8 cellular contexts compared by ENCODE assay signal in the genomic region with DNA sequence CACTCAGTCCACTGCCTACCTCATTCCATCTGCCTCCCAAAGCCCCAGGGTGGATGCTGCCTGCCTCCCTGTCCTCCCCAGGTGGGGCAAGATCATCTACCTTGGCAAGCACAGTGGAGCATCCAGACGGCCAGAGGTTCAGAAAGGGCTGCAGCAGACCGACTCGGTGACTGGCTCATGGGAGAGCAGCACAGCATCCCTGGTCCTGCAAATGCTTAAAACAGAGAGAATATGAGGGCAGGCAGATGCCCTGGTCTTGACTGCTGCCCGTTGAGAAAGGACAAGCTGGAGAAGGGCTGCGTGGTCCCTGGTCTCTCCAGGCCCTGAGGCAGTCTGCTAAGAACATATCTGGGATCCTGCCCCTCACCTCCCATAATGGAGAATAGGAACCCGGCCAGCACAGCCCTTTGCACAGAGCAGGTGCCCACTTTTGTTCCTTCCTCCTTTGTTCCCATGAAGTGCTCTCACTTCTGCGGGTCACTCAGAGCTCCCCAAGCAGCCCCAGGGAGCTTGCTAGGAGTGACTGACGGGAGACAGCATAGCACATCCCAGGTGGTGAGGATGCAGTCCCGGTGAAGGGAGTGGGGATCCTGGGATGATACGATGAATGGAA. TPM values are rescaled to one million over a fixed set of nuclear protein-coding genes. Genes with fewer than 3 reads are reported as not detected.
A peak's percentile ranks its signal among the peaks of the same experiment; 100 is the strongest.
DNase-seq lines count a peak whose midpoint lies in the region; ATAC-seq, FAIRE-seq and TF ChIP-seq lines count a peak whose summit lies in the region.

No MANE protein-coding gene starts in this region.

- H3K36me3 ChIP-seq in HepG2 (replicated peaks in 1 of 2; ENCODE audit: control insufficient read depth in 1 of 2, insufficient read depth in 2 of 2, low read length in 2 of 2): peaks cover 3 to 35% of the 10 kb centered on the region in 2 experiments
- H3K36me3 ChIP-seq in thoracic aorta: peaks cover 10% of the 10 kb centered on the region

- POLR2A ChIA-PET in HepG2 (lab: Yijun Ruan, JAX): no interaction called here

- CTCF ChIA-PET in activated naive CD4-positive, alpha-beta T cell treated with anti-CD3 and anti-CD28 coated beads for 36 hours (lab: Charles Lee): interaction anchor here (1.0 to 1.1 kb wide), 2 partner anchors 20 to 653 kb away, joined by 3 to 4 read pairs; no protein-coding TSS in a partner anchor
- CTCF ChIA-PET in HepG2 (lab: Yijun Ruan, JAX; ENCODE audit: low intra/inter-chr PET ratio, low total read pairs): no interaction called here

- H3K4me1 Mint-ChIP-seq in activated naive CD4-positive, alpha-beta T cell treated with anti-CD3 and anti-CD28 coated beads for 36 hours (ENCODE audit: low read depth): peaks cover 50% of the 10 kb centered on the region
- peaks cover 42% of the 10 kb centered on the region for H3K4me1 Mint-ChIP-seq in activated naive CD8-positive, alpha-beta T cell treated with anti-CD3 and anti-CD28 coated beads for 36 hours

- in situ Hi-C loops in HepG2 (cut with HindIII; ENCODE audit: extremely low pct_ligation_motif_present, low pct_unique_long_range_greater_than_20kb): no loop called here

- FAIRE-seq in HepG2 (lab: Jason Lieb, UNC): no peak

- TF ChIP-seq CTCF in HepG2 (CRISPR knock-in tag; IDR thresholded peaks at IDR 0.05) (no peak), thoracic aorta (IDR thresholded peaks at IDR 0.05) (no peak)

- H3K27me3 ChIP-seq in HepG2 (ENCODE audit: control insufficient read depth in 1 of 2, insufficient read depth in 2 of 2, low read length in 2 of 2) (no peaks in the 10 kb centered on the region), thoracic aorta (replicated peaks; ENCODE audit: insufficient read depth) (no peaks in the 10 kb centered on the region)

- TF ChIP-seq RAD21 in HepG2 (CRISPR knock-in tag; IDR thresholded peaks at IDR 0.05): no peak

- no peak for TF ChIP-seq POLR2A in HepG2 (IDR thresholded peaks at IDR 0.05; ENCODE audit: insufficient read depth in 1 of 2, low read depth in 2 of 2, low read length in 2 of 2)

- H3K9me3 ChIP-seq in HepG2 (ENCODE audit: low read length): no peaks in the 10 kb centered on the region
- H3K9me3 ChIP-seq in thoracic aorta: no peaks in the 10 kb centered on the region

- H3K36me3 Mint-ChIP-seq in activated naive CD4-positive, alpha-beta T cell treated with anti-CD3 and anti-CD28 coated beads for 36 hours (ENCODE audit: low read depth): peaks cover 31% of the 10 kb centered on the region
- H3K36me3 Mint-ChIP-seq in activated naive CD8-positive, alpha-beta T cell treated with anti-CD3 and anti-CD28 coated beads for 36 hours: peaks cover 30% of the 10 kb centered on the region

- peak overlapping the region; percentile 84 for H3K27ac Mint-ChIP-seq in activated naive CD4-positive, alpha-beta T cell treated with anti-CD3 and anti-CD28 coated beads for 36 hours
- H3K27ac Mint-ChIP-seq in activated naive CD8-positive, alpha-beta T cell treated with anti-CD3 and anti-CD28 coated beads for 36 hours: peak overlapping the region; percentile 90

- no peak for TF ChIP-seq EP300 in HepG2 (IDR thresholded peaks at IDR 0.05; ENCODE audit: low read depth in 2 of 2, low read length in 2 of 2)
- no peak for TF ChIP-seq EP300 in HepG2 (CRISPR knock-in tag; IDR thresholded peaks at IDR 0.05; ENCODE audit: borderline replicate concordance)

- no TSS peak for BruUV-seq in HepG2 (replicated peaks; lab: Mats Ljungman, UMichigan)

- WGBS in HepG2 (ENCODE audit: low lambda C conversion rate): 97% methylated on average over 5 of the region's 10 CpGs

- no peaks in the 10 kb centered on the region for H3K9me3 Mint-ChIP-seq in activated naive CD4-positive, alpha-beta T cell treated with anti-CD3 and anti-CD28 coated beads for 36 hours
- no peaks in the 10 kb centered on the region for H3K9me3 Mint-ChIP-seq in activated naive CD8-positive, alpha-beta T cell treated with anti-CD3 and anti-CD28 coated beads for 36 hours

- H3K27me3 Mint-ChIP-seq in activated naive CD4-positive, alpha-beta T cell treated with anti-CD3 and anti-CD28 coated beads for 36 hours (ENCODE audit: low read depth): no peaks in the 10 kb centered on the region
- H3K27me3 Mint-ChIP-seq in activated naive CD8-positive, alpha-beta T cell treated with anti-CD3 and anti-CD28 coated beads for 36 hours: peaks cover 4% of the 10 kb centered on the region

- peak overlapping the region; percentile 87; the same call in 1 of the 2 replicates for H3K9ac ChIP-seq in HepG2 (ENCODE audit: insufficient read depth, low read depth, low read length)

- no peak for DNase-seq in activated naive CD4-positive, alpha-beta T cell treated with anti-CD3 and anti-CD28 coated beads for 36 hours
- no peak for DNase-seq in activated naive CD4-positive, alpha-beta T cell treated with Interleukin-2 at 50 U/mL for 16 hours
- no peak for DNase-seq in activated naive CD8-positive, alpha-beta T cell treated with anti-CD3 and anti-CD28 coated beads for 36 hours
- DNase-seq in HepG2 (ENCODE audit: low spot score) (no peak), thoracic aorta (ENCODE audit: low spot score) (no peak), NCI-H1105 (lab: John Stamatoyannopoulos, UW) (no peak), SW 1271 (lab: John Stamatoyannopoulos, UW) (no peak)
- no peak for DNase-seq in effector CD8-positive, alpha-beta T cell (lab: John Stamatoyannopoulos, UW)

- H3K27ac ChIP-seq in HepG2 (ENCODE audit: extremely low read length, insufficient read depth, low read length) (no peak overlapping the region), thoracic aorta (peak overlapping the region in 1 of 2 donors; percentile 84)

- peak overlapping the region; percentile 88 for H3K4me3 Mint-ChIP-seq in activated naive CD4-positive, alpha-beta T cell treated with anti-CD3 and anti-CD28 coated beads for 36 hours
- H3K4me3 Mint-ChIP-seq in activated naive CD8-positive, alpha-beta T cell treated with anti-CD3 and anti-CD28 coated beads for 36 hours: peak overlapping the region; percentile 90

- intact Hi-C loops in activated naive CD4-positive, alpha-beta T cell treated with anti-CD3 and anti-CD28 coated beads for 36 hours (cut with micrococcal nuclease): loop anchor here (5.0 to 10.0 kb wide), 2 partner anchors 1169 to 1287 kb away; a partner anchor contains a TSS
- intact Hi-C loops in HepG2 (cut with micrococcal nuclease; ENCODE audit: unreplicated experiment): no loop called here

- no peaks in the 10 kb centered on the region for H4K20me1 ChIP-seq in HepG2 (ENCODE audit: insufficient read depth, low read length)

- no peak for ATAC-seq in HepG2
- ATAC-seq in thoracic aorta (ENCODE audit: insufficient number of reproducible peaks, low FRiP score, low read depth): no peak

- H3K4me1 ChIP-seq in HepG2 (ENCODE audit: insufficient read depth, low read length): peaks cover 18% of the 10 kb centered on the region; the same call in 1 of the 2 replicates
- peaks cover 2 to 6% of the 10 kb centered on the region in 2 donors for H3K4me1 ChIP-seq in thoracic aorta (ENCODE audit: control insufficient read depth in 1 of 2, low read depth in 2 of 2)

- peaks cover 3% of the 10 kb centered on the region for H3K79me2 ChIP-seq in HepG2 (ENCODE audit: insufficient read depth, low read length)

- H3K4me3 ChIP-seq in HepG2 (replicated peaks in 1 of 3; ENCODE audit: insufficient read depth in 1 of 3, low read depth in 2 of 3, low read length in 3 of 3): peak overlapping the region in 1 of 3 experiments; percentile 86; a peak in 2 of 6 replicates
- peak overlapping the region; percentile 86 for H3K4me3 ChIP-seq in thoracic aorta

- H2AFZ ChIP-seq in HepG2 (ENCODE audit: low read length): no peak overlapping the region

- peak overlapping the region; percentile 97 for H3K4me2 ChIP-seq in HepG2 (ENCODE audit: low read depth, low read length)

RNA-seq across cellular contexts. Expression of a gene that starts 1.4 kb away (rescaled TPM):
- total RNA-seq in activated naive CD4-positive, alpha-beta T cell treated with anti-CD3 and anti-CD28 coated beads for 36 hours: 10 to 100 TPM; 28.1 to 31.0 TPM
- 10 to 100 TPM; 44.7 to 46.6 TPM for total RNA-seq in activated naive CD8-positive, alpha-beta T cell treated with anti-CD3 and anti-CD28 coated beads for 36 hours
- total RNA-seq in HepG2 (2016; rRNA removed; fragmentation: Illumina TruSeq; extraction: Trizol): 20.7 and 25.8 TPM in 2 replicates
- total RNA-seq in HepG2 (2016; cell fraction: cytosol; rRNA removed; fragmentation: Illumina TruSeq; extraction: Trizol; ENCODE audit: low read depth): 50.6 and 58.2 TPM in 2 replicates
- total RNA-seq in HepG2 (2016; cell fraction: insoluble cytoplasmic fraction; rRNA removed; fragmentation: Illumina TruSeq; extraction: Trizol): 14.1 and 23.6 TPM in 2 replicates
- total RNA-seq in HepG2 (2016; cell fraction: membrane; rRNA removed; fragmentation: Illumina TruSeq; extraction: Trizol): 56.4 and 66.7 TPM in 2 replicates
- 19.0 and 25.7 TPM in 2 replicates for total RNA-seq in HepG2 (2016; cell fraction: nucleus; rRNA removed; fragmentation: Illumina TruSeq; extraction: Trizol)
- polyA plus RNA-seq in HepG2 (2011; rRNA removed): 24.6 and 33.7 TPM in 2 replicates
- 18.0 and 21.8 TPM in 2 replicates for polyA plus RNA-seq in HepG2 (2011; cell fraction: cytosol; rRNA removed)
- polyA plus RNA-seq in HepG2 (2011; cell fraction: nucleus; rRNA removed): 108 and 120 TPM in 2 replicates
- 16.9 and 22.7 TPM in 2 replicates for polyA plus RNA-seq in HepG2 (2012)
- polyA plus RNA-seq in HepG2 (2016; cell fraction: cytosol; fragmentation: Illumina TruSeq; extraction: Trizol; ENCODE audit: low read depth): 68.9 and 83.5 TPM in 2 replicates
- polyA plus RNA-seq in HepG2 (2016; cell fraction: insoluble cytoplasmic fraction; fragmentation: Illumina TruSeq; extraction: Trizol; ENCODE audit: low read depth): 19.4 and 23.0 TPM in 2 replicates
- polyA plus RNA-seq in HepG2 (2016; cell fraction: membrane; fragmentation: Illumina TruSeq; extraction: Trizol; ENCODE audit: low read depth): 63.1 and 73.8 TPM in 2 replicates
- 43.6 and 45.7 TPM in 2 replicates for polyA plus RNA-seq in HepG2 (2016; cell fraction: nucleus; fragmentation: Illumina TruSeq; extraction: Trizol; ENCODE audit: insufficient read depth, low read depth)
- polyA minus RNA-seq in HepG2 (2011; rRNA and poly(A)+ RNA removed; ENCODE audit: low replicate concordance): 35.4 and 47.2 TPM in 2 replicates
- polyA minus RNA-seq in HepG2 (2011; cell fraction: cytosol; rRNA and poly(A)+ RNA removed): 12.4 and 14.5 TPM in 2 replicates
- 45.1 and 49.1 TPM in 2 replicates for polyA minus RNA-seq in HepG2 (2011; cell fraction: nucleus; rRNA and poly(A)+ RNA removed)
- total RNA-seq in thoracic aorta: 10 to 100 TPM; 60.1 to 79.3 TPM

RNA-seq across cellular contexts. Expression of a gene that starts 30.3 kb away (rescaled TPM):
- 1 to 10 TPM; 4.2 to 5.0 TPM for total RNA-seq in activated naive CD4-positive, alpha-beta T cell treated with anti-CD3 and anti-CD28 coated beads for 36 hours
- 1 to 10 TPM; 2.8 to 3.9 TPM for total RNA-seq in activated naive CD8-positive, alpha-beta T cell treated with anti-CD3 and anti-CD28 coated beads for 36 hours
- total RNA-seq in HepG2 (2016; rRNA removed; fragmentation: Illumina TruSeq; extraction: Trizol): 1.8 and 2.0 TPM in 2 replicates
- 0.26 and 3.0 TPM in 2 replicates for total RNA-seq in HepG2 (2016; cell fraction: cytosol; rRNA removed; fragmentation: Illumina TruSeq; extraction: Trizol; ENCODE audit: low read depth)
- 1.2 and 1.3 TPM in 2 replicates for total RNA-seq in HepG2 (2016; cell fraction: insoluble cytoplasmic fraction; rRNA removed; fragmentation: Illumina TruSeq; extraction: Trizol)
- total RNA-seq in HepG2 (2016; cell fraction: membrane; rRNA removed; fragmentation: Illumina TruSeq; extraction: Trizol): 1.0 and 1.4 TPM in 2 replicates
- 1.6 and 2.0 TPM in 2 replicates for total RNA-seq in HepG2 (2016; cell fraction: nucleus; rRNA removed; fragmentation: Illumina TruSeq; extraction: Trizol)
- polyA plus RNA-seq in HepG2 (2011; rRNA removed): 6.2 and 10.7 TPM in 2 replicates
- 1.5 and 6.4 TPM in 2 replicates for polyA plus RNA-seq in HepG2 (2011; cell fraction: cytosol; rRNA removed)
- 22.4 and 28.0 TPM in 2 replicates for polyA plus RNA-seq in HepG2 (2011; cell fraction: nucleus; rRNA removed)
- polyA plus RNA-seq in HepG2 (2012): 2.3 and 3.3 TPM in 2 replicates
- polyA plus RNA-seq in HepG2 (2016; cell fraction: cytosol; fragmentation: Illumina TruSeq; extraction: Trizol; ENCODE audit: low read depth): 1.6 and 1.7 TPM in 2 replicates
- polyA plus RNA-seq in HepG2 (2016; cell fraction: insoluble cytoplasmic fraction; fragmentation: Illumina TruSeq; extraction: Trizol; ENCODE audit: low read depth): 0.78 and 1.6 TPM in 2 replicates
- polyA plus RNA-seq in HepG2 (2016; cell fraction: membrane; fragmentation: Illumina TruSeq; extraction: Trizol; ENCODE audit: low read depth): 1.0 and 2.1 TPM in 2 replicates
- 1.6 and 2.6 TPM in 2 replicates for polyA plus RNA-seq in HepG2 (2016; cell fraction: nucleus; fragmentation: Illumina TruSeq; extraction: Trizol; ENCODE audit: insufficient read depth, low read depth)
- 3.2 and 9.1 TPM in 2 replicates for polyA minus RNA-seq in HepG2 (2011; rRNA and poly(A)+ RNA removed; ENCODE audit: low replicate concordance)
- 0.97 and 2.5 TPM in 2 replicates for polyA minus RNA-seq in HepG2 (2011; cell fraction: cytosol; rRNA and poly(A)+ RNA removed)
- 3.0 and 8.6 TPM in 2 replicates for polyA minus RNA-seq in HepG2 (2011; cell fraction: nucleus; rRNA and poly(A)+ RNA removed)
- total RNA-seq in thoracic aorta: 1 to 10 TPM; 6.3 to 9.3 TPM
